Comparison of ENCODE assay signal across 8 cellular contexts in the genomic region with DNA sequence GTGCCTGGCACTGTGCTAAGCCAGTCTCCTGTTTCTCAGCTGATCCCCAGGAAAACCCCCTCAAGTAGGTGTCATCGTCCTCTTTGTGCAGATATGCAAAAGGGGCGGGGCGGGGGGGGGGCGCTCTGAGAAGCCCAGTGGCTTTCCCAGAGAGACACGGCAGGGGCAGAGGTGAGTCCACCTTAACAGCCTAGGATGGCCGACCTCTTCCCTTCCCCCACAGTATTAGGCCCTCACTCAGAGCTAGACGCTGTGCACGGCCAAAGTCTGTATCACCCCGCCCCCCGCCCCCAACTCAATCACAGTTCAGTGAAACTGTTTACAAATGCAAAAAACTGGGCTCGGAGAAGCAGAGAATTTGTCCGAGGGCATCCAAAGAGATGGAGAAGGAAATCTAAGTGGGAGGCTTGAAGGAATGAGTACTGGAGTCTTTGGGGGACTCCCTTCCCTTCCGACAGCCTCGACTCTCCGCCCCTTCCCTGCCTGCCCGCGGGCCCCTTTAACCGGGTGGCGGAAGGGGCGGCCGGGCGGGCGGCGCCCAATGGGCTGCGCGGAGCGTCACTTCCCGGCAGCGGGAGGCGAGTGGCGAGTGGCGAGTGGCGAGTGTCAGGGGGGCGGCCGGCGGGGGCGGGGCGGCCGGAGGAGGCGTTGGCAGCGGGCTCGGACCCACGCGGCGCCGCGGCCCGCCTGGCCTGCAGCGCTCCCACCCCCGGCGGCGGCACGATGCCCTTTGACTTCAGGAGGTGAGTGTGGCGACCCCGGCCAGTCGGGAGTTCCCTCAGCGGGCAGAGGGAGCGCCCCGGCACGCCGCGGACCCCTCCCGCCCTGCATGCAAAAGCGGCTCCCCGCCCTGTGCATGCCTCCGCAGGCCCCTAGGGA. TPM values are rescaled to one million over a fixed set of nuclear protein-coding genes. Genes with fewer than 3 reads are reported as not detected.
DNase-seq lines count a peak whose midpoint lies in the region; ATAC-seq, FAIRE-seq and TF ChIP-seq lines count a peak whose summit lies in the region.

A gene with protein sequence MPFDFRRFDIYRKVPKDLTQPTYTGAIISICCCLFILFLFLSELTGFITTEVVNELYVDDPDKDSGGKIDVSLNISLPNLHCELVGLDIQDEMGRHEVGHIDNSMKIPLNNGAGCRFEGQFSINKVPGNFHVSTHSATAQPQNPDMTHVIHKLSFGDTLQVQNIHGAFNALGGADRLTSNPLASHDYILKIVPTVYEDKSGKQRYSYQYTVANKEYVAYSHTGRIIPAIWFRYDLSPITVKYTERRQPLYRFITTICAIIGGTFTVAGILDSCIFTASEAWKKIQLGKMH (plus strand): TSS at position 561 of the 879 bp plus-strand sequence. CDS start 163 bp downstream, at position 724.

- H3K9me2 ChIP-seq in Karpas-422 (replicated peaks; ENCODE audit: insufficient read depth, low read length) = no peaks in the 10 kb centered on the region

- peaks cover 6% of the 10 kb centered on the region; the same call in 1 of the 2 replicates for H4K20me1 ChIP-seq in Karpas-422 (ENCODE audit: insufficient read depth, low read depth, low read length)

- peak within 1 kb of the TSS; percentile 76 for H3K27ac Mint-ChIP-seq in type B pancreatic cell

- H3K27me3 ChIP-seq in Karpas-422 (ENCODE audit: low read length) = no peaks in the 10 kb centered on the region
- H3K27me3 ChIP-seq in adipocyte (replicated peaks; ENCODE audit: control insufficient read depth, insufficient read depth, low read length) = no peaks in the 10 kb centered on the region
- H3K27me3 ChIP-seq in cardiac muscle cell = no peaks in the 10 kb centered on the region
- no peaks in the 10 kb centered on the region for H3K27me3 ChIP-seq in pancreas

- H3K9ac ChIP-seq in ES-I3 (ENCODE audit: low read depth, low read length) (peak within 1 kb of the TSS; percentile 57), Karpas-422 (ENCODE audit: low read length) (peak within 1 kb of the TSS; percentile 82), adipocyte (ENCODE audit: low read length) (peak within 1 kb of the TSS; percentile 90)

- 0 out of 2 replicates have a peak within 1 kb of the TSS, but pooled peaks have one; percentile 13 for H3K27ac ChIP-seq in Karpas-422 (ENCODE audit: low read length)
- peak within 1 kb of the TSS; percentile 76 for H3K27ac ChIP-seq in cardiac muscle cell
- peak within 1 kb of the TSS; percentile 75 to 90 (median 78) for H3K27ac ChIP-seq in pancreas

- intact Hi-C loops in pancreas (cut with DNase I) = no loop called here

- ATAC-seq in GM21825 (IDR thresholded peaks at IDR 0.05; ENCODE audit: unreplicated experiment) (peak; percentile 74), pancreas (peak; percentile 79 to 88 (median 87))

- peaks cover 3% of the 10 kb centered on the region for H3K36me3 Mint-ChIP-seq in type B pancreatic cell

- no peaks in the 10 kb centered on the region for H3K9me3 Mint-ChIP-seq in type B pancreatic cell

- FAIRE-seq in pancreas (lab: Jason Lieb, UNC) = no peak

- peaks cover 32% of the 10 kb centered on the region for H3K4me1 Mint-ChIP-seq in type B pancreatic cell (ENCODE audit: unreplicated experiment)

- H3K36me3 ChIP-seq in ES-I3 (ENCODE audit: insufficient read depth, low read length) (no peaks in the 10 kb centered on the region), Karpas-422 (ENCODE audit: insufficient read depth, low read length) (no peaks in the 10 kb centered on the region), adipocyte (ENCODE audit: control insufficient read depth, insufficient read depth, low read length, severe bottlenecking) (peaks cover 15% of the 10 kb centered on the region), cardiac muscle cell (no peaks in the 10 kb centered on the region), pancreas (no peaks in the 10 kb centered on the region)

- WGBS in pancreas, 2 donors = 1% methylated on average over 22 to 66 of the region's 66 CpGs

- TF ChIP-seq CTCF in cardiac muscle cell (IDR thresholded peaks at IDR 0.05; ENCODE audit: low read depth, low read length) (no peak), pancreas (IDR thresholded peaks at IDR 0.05) (no peak), type B pancreatic cell (conservative IDR thresholded peaks at IDR 0.05) (no peak)

- DNase-seq in Karpas-422 (peak; percentile 93), T follicular helper cell (ENCODE audit: low read depth) (peak; percentile 45), adipocyte (ENCODE audit: low read depth) (peak; percentile 88), cardiac muscle cell (ENCODE audit: low read depth in 1 of 2, low spot score in 1 of 2) (peak; percentile 73 to 92), pancreas (peak; percentile 79 to 94 (median 88)), type B pancreatic cell (ENCODE audit: extremely low spot score, unreplicated experiment) (peak; percentile 84)

- H3K79me2 ChIP-seq in Karpas-422 (ENCODE audit: low read length) = peaks cover 28% of the 10 kb centered on the region

- H3K4me1 ChIP-seq in ES-I3 (ENCODE audit: insufficient read depth, low read length) (peaks cover 15% of the 10 kb centered on the region), Karpas-422 (ENCODE audit: low read length) (peaks cover 21% of the 10 kb centered on the region), adipocyte (ENCODE audit: control insufficient read depth, insufficient read depth, low read length) (peaks cover 42% of the 10 kb centered on the region), cardiac muscle cell (ENCODE audit: low read depth) (no peaks in the 10 kb centered on the region), pancreas (peaks cover 15 to 21% (median 18%) of the 10 kb centered on the region in 3 donors)

- peak within 1 kb of the TSS; percentile 95 for H3K4me3 ChIP-seq in Karpas-422 (ENCODE audit: low read length)
- H3K4me3 ChIP-seq in adipocyte (ENCODE audit: low read length) = peak within 1 kb of the TSS; percentile 87
- H3K4me3 ChIP-seq in cardiac muscle cell = peak within 1 kb of the TSS; percentile 88
- H3K4me3 ChIP-seq in pancreas = peak within 1 kb of the TSS; percentile 57 to 88 (median 76)

- H3K4me3 Mint-ChIP-seq in type B pancreatic cell = peak within 1 kb of the TSS; percentile 90

- H3K4me2 ChIP-seq in Karpas-422 (ENCODE audit: low read depth, low read length, poor library complexity, severe bottlenecking) = peak within 1 kb of the TSS; percentile 91

- peak within 1 kb of the TSS; percentile 42 for H2AFZ ChIP-seq in Karpas-422 (ENCODE audit: low read length)

- H3K27me3 Mint-ChIP-seq in type B pancreatic cell = no peaks in the 10 kb centered on the region

- H3K9me3 ChIP-seq in ES-I3 (ENCODE audit: control insufficient read depth, insufficient read depth, low read length) (no peaks in the 10 kb centered on the region), Karpas-422 (ENCODE audit: low read length) (no peaks in the 10 kb centered on the region), adipocyte (ENCODE audit: control insufficient read depth, low read length) (no peaks in the 10 kb centered on the region), cardiac muscle cell (ENCODE audit: low read depth) (no peaks in the 10 kb centered on the region), pancreas (no peaks in the 10 kb centered on the region)

RNA-seq across cellular contexts. Expression of the gene that starts here (rescaled TPM):
- total RNA-seq in Karpas-422 (2014; rRNA removed; shearing (Covaris generic); ENCODE audit: low replicate concordance) = 54.4 and 67.2 TPM in 2 replicates
- total RNA-seq in cardiac muscle cell = 77.3 and 85.1 TPM in 2 replicates
- polyA plus RNA-seq in cardiac muscle cell = 15.4 and 22.2 TPM in 2 replicates
- total RNA-seq in pancreas = 100 to 1,000 TPM in 1 of 6 donors, 10 to 100 TPM in 5; 58.3 to 101 (median 76.7) TPM
- polyA plus RNA-seq in pancreas = 10 to 100 TPM; 54.8 to 60.3 TPM
- 85.2 and 105 TPM in 2 replicates for total RNA-seq in type B pancreatic cell (ENCODE audit: low replicate concordance)

Comparison
In these comparisons a context has a peak if more than half of its experiments do, and no peak if none do; other contexts are left out.
1. Peak in every context shown above with its lines: DNase-seq, ATAC-seq, H3K4me3 ChIP-seq and H3K27ac ChIP-seq.
2. H3K27ac ChIP-seq: peak in every context shown above with its lines; median percentile 78 in pancreas; 76 in cardiac muscle cell; 13 in Karpas-422.